Comparison of ENCODE assay signal across 8 cellular contexts in the genomic region with DNA sequence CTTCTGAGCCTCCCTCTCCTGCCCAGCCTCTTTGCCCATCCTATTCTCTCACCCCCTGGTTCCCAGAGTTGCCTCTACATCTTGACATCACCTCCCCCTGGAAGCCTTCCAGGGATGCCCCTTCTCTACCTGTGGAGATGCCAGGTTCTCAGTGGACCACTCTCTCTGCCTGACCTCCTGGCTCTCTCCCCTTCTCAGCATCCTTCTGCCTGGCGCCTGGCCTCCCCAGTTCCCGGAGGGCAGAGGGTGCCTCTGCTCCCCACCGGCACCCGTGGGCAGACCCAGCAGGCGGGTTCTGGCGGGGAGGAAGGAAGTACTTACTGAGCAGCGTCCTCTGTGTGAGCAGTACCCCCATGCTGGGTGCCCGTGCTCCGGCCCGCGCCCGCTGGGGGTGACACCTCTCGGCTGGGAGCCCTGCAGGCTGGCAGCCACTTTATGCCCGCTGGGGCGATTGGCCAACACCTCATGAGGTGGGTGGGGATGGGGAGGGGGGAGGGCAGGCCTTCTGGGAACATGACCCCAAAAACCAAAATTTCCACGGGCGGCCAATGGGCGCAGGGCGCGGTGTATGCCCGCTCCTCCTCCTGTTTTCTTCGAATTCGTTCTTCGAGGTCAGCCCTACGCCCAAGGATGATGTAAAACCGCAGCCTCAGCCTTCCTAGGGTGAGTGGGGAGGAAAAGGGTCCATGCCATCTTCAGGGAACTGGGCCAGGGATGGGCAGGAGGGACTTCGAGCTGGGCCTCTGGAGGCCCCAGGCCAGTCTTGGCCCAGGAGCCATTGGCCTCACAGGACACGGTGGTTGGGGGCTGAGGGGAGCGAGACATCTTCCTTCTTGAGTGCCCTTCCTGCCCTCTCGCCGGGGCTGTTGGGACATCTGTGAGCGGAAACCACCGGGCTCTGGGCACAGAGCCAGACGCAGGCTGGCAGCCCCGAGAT. TPM values are rescaled to one million over a fixed set of nuclear protein-coding genes. Genes with fewer than 3 reads are reported as not detected.
DNase-seq lines count a peak whose midpoint lies in the region; ATAC-seq and TF ChIP-seq lines count a peak whose summit lies in the region.

A gene (minus strand): TSS at position 407 of the 937 bp plus-strand sequence. CDS start 52 bp downstream, at position 355.

- ATAC-seq in CD8-positive, alpha-beta T cell: peak; percentile 36
- peak; percentile 42 to 46 for ATAC-seq in activated T-cell treated with anti-CD3 and anti-CD28 coated beads, Interleukin-2, amount 50 U/mL, for 4 hours
- ATAC-seq in left lobe of liver: no peak
- no peak for ATAC-seq in HG02840 (IDR thresholded peaks at IDR 0.05; ENCODE audit: low FRiP score, unreplicated experiment)

- CTCF ChIA-PET in CD8-positive, alpha-beta T cell (lab: Charles Lee): interaction anchor here (1.0 kb wide), 1 partner anchor 159 kb away, joined by 3 read pairs; no protein-coding TSS in a partner anchor

- no peaks in the 10 kb centered on the region for H3K36me3 ChIP-seq in CD8-positive, alpha-beta T cell (ENCODE audit: insufficient read depth, low read length)
- no peaks in the 10 kb centered on the region; the same call in 1 of the 2 replicates for H3K36me3 ChIP-seq in Loucy (ENCODE audit: insufficient read depth, low read length)

- H3K4me3 Mint-ChIP-seq in CD8-positive, alpha-beta T cell: peak within 1 kb of the TSS; percentile 95
- peak within 1 kb of the TSS; percentile 91 for H3K4me3 Mint-ChIP-seq in activated T-cell treated with anti-CD3 and anti-CD28 coated beads, Interleukin-2, amount 50 U/mL, for 4 hours

- peaks cover 8% of the 10 kb centered on the region for H4K20me1 ChIP-seq in Loucy (ENCODE audit: insufficient read depth, low read length, poor library complexity, severe bottlenecking)

- H3K79me2 ChIP-seq in Loucy (ENCODE audit: insufficient read depth, low read length): peaks cover 32% of the 10 kb centered on the region

- H2AFZ ChIP-seq in Loucy (ENCODE audit: low read length): no peak within 1 kb of the TSS

- no peaks in the 10 kb centered on the region for H3K27me3 ChIP-seq in CD8-positive, alpha-beta T cell (ENCODE audit: insufficient read depth, low read length)
- H3K27me3 ChIP-seq in Loucy (ENCODE audit: insufficient read depth, low read length, poor library complexity, severe bottlenecking): no peaks in the 10 kb centered on the region

- POLR2A ChIA-PET in CD8-positive, alpha-beta T cell (lab: Charles Lee): interaction anchor here (0.7 kb wide), 1 partner anchor 22 kb away, joined by 3 read pairs; no protein-coding TSS in a partner anchor

- H3K4me2 ChIP-seq in Loucy (ENCODE audit: low read depth, low read length, poor library complexity, severe bottlenecking): peak within 1 kb of the TSS; percentile 82

- no peak for TF ChIP-seq CTCF in CD8-positive, alpha-beta T cell (IDR thresholded peaks at IDR 0.05)
- no peak for TF ChIP-seq CTCF in Loucy (conservative IDR thresholded peaks at IDR 0.05; ENCODE audit: low read length)

- no peaks in the 10 kb centered on the region for H3K9me3 ChIP-seq in CD8-positive, alpha-beta T cell (ENCODE audit: low read length)
- no peaks in the 10 kb centered on the region for H3K9me3 ChIP-seq in Loucy (ENCODE audit: insufficient read depth, low read depth, low read length)

- peaks cover 45% of the 10 kb centered on the region for H3K4me1 Mint-ChIP-seq in CD8-positive, alpha-beta T cell (ENCODE audit: low read depth)
- H3K4me1 Mint-ChIP-seq in activated T-cell treated with anti-CD3 and anti-CD28 coated beads, Interleukin-2, amount 50 U/mL, for 4 hours (ENCODE audit: low read depth): peaks cover 44% of the 10 kb centered on the region

- peaks cover 29% of the 10 kb centered on the region for H3K36me3 Mint-ChIP-seq in CD8-positive, alpha-beta T cell
- peaks cover 14% of the 10 kb centered on the region for H3K36me3 Mint-ChIP-seq in activated T-cell treated with anti-CD3 and anti-CD28 coated beads, Interleukin-2, amount 50 U/mL, for 4 hours (ENCODE audit: insufficient read depth)

- peak within 1 kb of the TSS; percentile 96 for H3K9ac ChIP-seq in Loucy (ENCODE audit: low read depth, low read length, poor library complexity, severe bottlenecking)

- intact Hi-C loops in CD8-positive, alpha-beta T cell (cut with DNase I, micrococcal nuclease): loop anchor here (2.0 to 10.0 kb wide), 5 partner anchors 158 to 328 kb away; a partner anchor contains a TSS

- H3F3A ChIP-seq in Loucy (ENCODE audit: low read depth): no peaks in the 10 kb centered on the region

- H3K27me3 Mint-ChIP-seq in CD8-positive, alpha-beta T cell (ENCODE audit: low read depth): no peaks in the 10 kb centered on the region
- H3K27me3 Mint-ChIP-seq in activated T-cell treated with anti-CD3 and anti-CD28 coated beads, Interleukin-2, amount 50 U/mL, for 4 hours (ENCODE audit: low read depth): no peaks in the 10 kb centered on the region

- peak within 1 kb of the TSS; percentile 99 for H3K27ac Mint-ChIP-seq in CD8-positive, alpha-beta T cell

- no peaks in the 10 kb centered on the region for H3K9me3 Mint-ChIP-seq in CD8-positive, alpha-beta T cell
- no peaks in the 10 kb centered on the region for H3K9me3 Mint-ChIP-seq in activated T-cell treated with anti-CD3 and anti-CD28 coated beads, Interleukin-2, amount 50 U/mL, for 4 hours

- peak within 1 kb of the TSS; percentile 94 for H3K27ac ChIP-seq in CD8-positive, alpha-beta T cell (ENCODE audit: low read depth, low read length)

- peak within 1 kb of the TSS; percentile 86 for H3K4me3 ChIP-seq in CD8-positive, alpha-beta T cell (ENCODE audit: low read depth, low read length)
- H3K4me3 ChIP-seq in Loucy (ENCODE audit: low read length, poor library complexity, severe bottlenecking): peak within 1 kb of the TSS; percentile 91

- peak; percentile 49 to 82 (median 69) for DNase-seq in CD8-positive, alpha-beta T cell
- peak; percentile 54 for DNase-seq in activated T-cell treated with anti-CD3 and anti-CD28 coated beads, Interleukin-2, amount 50 U/mL, for 4 hours
- DNase-seq in left lobe of liver (ENCODE audit: low spot score) (peak; percentile 68), cerebellar cortex (ENCODE audit: low spot score) (no peak), NCI-H1694 treated with DMSO at 0.1 percent for 48 hours (lab: John Stamatoyannopoulos, UW) (no peak)
- peak; percentile 75 to 86 for DNase-seq in stimulated activated CD8-positive, alpha-beta memory T cell treated with anti-CD3 and anti-CD28 coated beads, Interleukin-7, amount 100 ng/mL, for 48 hours (ENCODE audit: extremely low read depth in 1 of 2, low read depth in 1 of 2)

- no peaks in the 10 kb centered on the region for H3K9me2 ChIP-seq in Loucy (replicated peaks; ENCODE audit: low read depth, low read length)

- peaks cover 35% of the 10 kb centered on the region for H3K4me1 ChIP-seq in CD8-positive, alpha-beta T cell (ENCODE audit: insufficient read depth, low read length)
- H3K4me1 ChIP-seq in Loucy (ENCODE audit: insufficient read depth, low read length, poor library complexity, severe bottlenecking): peaks cover 26% of the 10 kb centered on the region

RNA-seq across cellular contexts. Expression of the gene that starts here (rescaled TPM):
- 10 to 100 TPM; 26.1 to 26.5 TPM for total RNA-seq in CD8-positive, alpha-beta T cell
- 10 to 100 TPM; 18.4 to 30.7 (median 22.2) TPM for total RNA-seq in activated T-cell treated with anti-CD3 and anti-CD28 coated beads, Interleukin-2, amount 50 U/mL, for 4 hours
- 0.10 TPM for total RNA-seq in left lobe of liver

Comparison
In these comparisons a context has a peak if more than half of its experiments do, and no peak if none do; other contexts are left out.
1. RNA of the gene that starts here (total RNA-seq): 26.1 to 26.5 TPM in CD8-positive, alpha-beta T cell and 18.4 to 30.7 TPM in activated T-cell treated with anti-CD3 and anti-CD28 coated beads, Interleukin-2, amount 50 U/mL, for 4 hours; 0.10 TPM in left lobe of liver (single experiment); every median in the first group is over 10 times any median in the second.
2. Peak in DNase-seq in left lobe of liver; RNA of the gene not detected or under 1 TPM.
3. ATAC-seq: peak in CD8-positive, alpha-beta T cell (single experiment) and activated T-cell treated with anti-CD3 and anti-CD28 coated beads, Interleukin-2, amount 50 U/mL, for 4 hours (2 of 2); none in left lobe of liver (single experiment) and HG02840 (single experiment).
4. DNase-seq: peak in CD8-positive, alpha-beta T cell (7 of 7), activated T-cell treated with anti-CD3 and anti-CD28 coated beads, Interleukin-2, amount 50 U/mL, for 4 hours (single experiment) and stimulated activated CD8-positive, alpha-beta memory T cell treated with anti-CD3 and anti-CD28 coated beads, Interleukin-7, amount 100 ng/mL, for 48 hours (2 of 2); none in cerebellar cortex (single experiment) and NCI-H1694 treated with DMSO at 0.1 percent for 48 hours (single experiment).